ENCODE assay signal across 10 cellular contexts in the genomic region with DNA sequence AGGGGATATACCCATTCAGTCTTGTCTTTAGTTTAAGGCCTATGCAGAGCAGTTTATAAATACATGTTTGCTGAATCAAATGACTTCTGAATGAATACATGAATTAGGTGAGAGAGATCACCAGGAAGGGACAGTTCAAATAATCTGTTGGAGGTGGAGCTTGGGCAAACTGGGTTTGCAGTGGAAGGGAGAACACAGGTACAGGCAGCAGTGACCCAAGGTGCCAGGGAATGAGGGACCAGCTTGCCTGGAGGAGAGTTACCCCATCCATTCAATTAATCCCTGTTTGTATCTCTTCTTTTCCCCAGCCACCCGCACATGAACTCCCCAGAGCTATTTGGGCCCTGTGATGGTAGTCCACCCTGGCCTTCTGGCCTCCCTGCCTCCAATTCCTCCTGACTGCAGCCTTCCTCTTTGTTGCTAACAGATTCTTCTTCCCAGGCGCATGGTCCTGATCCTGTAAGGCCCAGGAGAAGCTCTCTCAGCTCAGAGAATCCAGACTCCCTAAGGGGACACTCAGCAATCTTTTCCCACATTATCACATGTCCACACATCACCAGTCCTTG. TPM values are rescaled to one million over a fixed set of nuclear protein-coding genes. Genes with fewer than 3 reads are reported as not detected.
DNase-seq lines count a peak whose midpoint lies in the region; ATAC-seq and TF ChIP-seq lines count a peak whose summit lies in the region.
"Had no signal": no experiment of that assay in that cellular context is flagged by ENCODE, and none has a peak within 500 bp of the region (broad histone marks: within the 10 kb centered on the region; RNA-seq: fewer than 3 reads in every experiment).

No MANE protein-coding gene starts in this region.

- CTCF ChIA-PET in activated CD4-positive, alpha-beta T cell treated with anti-CD3 and anti-CD28 coated beads, Interleukin-2, amount 10 ng/mL, durations not matched to agents 7 days and 5 days (lab: Charles Lee), result interaction anchor here (0.6 to 1.1 kb wide), 8 partner anchors 11 to 287 kb away, joined by 3 to 7 read pairs (median 3); no protein-coding TSS in a partner anchor

- H3K27me3 ChIP-seq in neutrophil, result no peaks in the 10 kb centered on the region
- H3K27me3 ChIP-seq: hepatocyte, tibial artery had no signal

- no peak for DNase-seq in activated CD4-positive, alpha-beta T cell treated with anti-CD3 and anti-CD28 coated beads, Interleukin-2, amount 10 ng/mL, durations not matched to agents 7 days and 5 days
- no peak for DNase-seq in activated CD4-positive, alpha-beta T cell treated with anti-CD3 and anti-CD28 coated beads, Interleukin-2, amount 50 U/mL, for 48 hours
- DNase-seq in NCI-H1694 treated with DMSO at 0.1 percent for 48 hours (lab: John Stamatoyannopoulos, UW) (no peak), AG08396 (ENCODE audit: low spot score) (no peak)

- peak overlapping the region; percentile 82 for H3K4me3 Mint-ChIP-seq in activated CD4-positive, alpha-beta T cell treated with anti-CD3 and anti-CD28 coated beads, Interleukin-2, amount 10 ng/mL, durations not matched to agents 7 days and 5 days
- H3K4me3 Mint-ChIP-seq in brain, result peak overlapping the region; percentile 44 to 85 (median 69)

- H3K9me3 Mint-ChIP-seq in activated CD4-positive, alpha-beta T cell treated with anti-CD3 and anti-CD28 coated beads, Interleukin-2, amount 10 ng/mL, durations not matched to agents 7 days and 5 days, result peaks cover 11% of the 10 kb centered on the region
- H3K9me3 Mint-ChIP-seq in brain, result peaks cover 4 to 12% (median 7%) of the 10 kb centered on the region in 5 experiments

- POLR2A ChIA-PET in activated CD4-positive, alpha-beta T cell treated with anti-CD3 and anti-CD28 coated beads, Interleukin-2, amount 10 ng/mL, durations not matched to agents 7 days and 5 days (lab: Charles Lee), result interaction anchor here (0.8 kb wide), 1 partner anchor 54 kb away, joined by 3 read pairs; no protein-coding TSS in a partner anchor

- H3K36me3 ChIP-seq in KOPT-K1 (ENCODE audit: insufficient read depth, low read length) (peaks cover 29% of the 10 kb centered on the region), neutrophil (no peaks in the 10 kb centered on the region)
- H3K36me3 ChIP-seq: tibial artery had no signal

- H3K4me3 ChIP-seq in neutrophil (ENCODE audit: low read depth in 1 of 2, low read length in 1 of 2), result peak overlapping the region; percentile 86 to 97
- H3K4me3 ChIP-seq: hepatocyte had no signal

- peak overlapping the region; percentile 82 for H3K27ac Mint-ChIP-seq in activated CD4-positive, alpha-beta T cell treated with anti-CD3 and anti-CD28 coated beads, Interleukin-2, amount 10 ng/mL, durations not matched to agents 7 days and 5 days
- H3K27ac Mint-ChIP-seq in brain, result peak overlapping the region in 3 of 5 experiments; percentile 71 to 74 (median 71)

- H3K4me1 Mint-ChIP-seq in activated CD4-positive, alpha-beta T cell treated with anti-CD3 and anti-CD28 coated beads, Interleukin-2, amount 10 ng/mL, durations not matched to agents 7 days and 5 days, result peaks cover 55% of the 10 kb centered on the region
- H3K4me1 Mint-ChIP-seq in brain, result peaks cover 45% of the 10 kb centered on the region

- no peak for ATAC-seq in HG02870 (IDR thresholded peaks at IDR 0.05; ENCODE audit: unreplicated experiment)

- H3K27me3 Mint-ChIP-seq in activated CD4-positive, alpha-beta T cell treated with anti-CD3 and anti-CD28 coated beads, Interleukin-2, amount 10 ng/mL, durations not matched to agents 7 days and 5 days, result peaks cover 3% of the 10 kb centered on the region
- peaks cover 6% of the 10 kb centered on the region for H3K27me3 Mint-ChIP-seq in brain

- H3K4me1 ChIP-seq in neutrophil (ENCODE audit: control insufficient read depth in 1 of 2, insufficient read depth in 1 of 2, low read depth in 1 of 2, low read length in 1 of 2), result peaks cover 64 to 74% of the 10 kb centered on the region in 2 experiments

- H3K9me3 ChIP-seq in KOPT-K1 (ENCODE audit: insufficient read depth, low read length, poor library complexity, severe bottlenecking) (peaks cover 20% of the 10 kb centered on the region), neutrophil (no peaks in the 10 kb centered on the region)
- H3K9me3 ChIP-seq: tibial artery had no signal

- no peak for TF ChIP-seq CTCF in brain (conservative IDR thresholded peaks at IDR 0.05)
- no peak for TF ChIP-seq CTCF in neutrophil (IDR thresholded peaks at IDR 0.05)

- peak overlapping the region; percentile 97 for H3K27ac ChIP-seq in KOPT-K1 (ENCODE audit: low read depth, low read length, poor library complexity, severe bottlenecking)
- H3K27ac ChIP-seq in neutrophil, result peak overlapping the region; percentile 100

- peaks cover 41% of the 10 kb centered on the region for H3K36me3 Mint-ChIP-seq in activated CD4-positive, alpha-beta T cell treated with anti-CD3 and anti-CD28 coated beads, Interleukin-2, amount 10 ng/mL, durations not matched to agents 7 days and 5 days (ENCODE audit: low read depth)
- H3K36me3 Mint-ChIP-seq in brain, result peaks cover 11% of the 10 kb centered on the region

RNA-seq across cellular contexts. Expression of a gene that starts 1.8 kb away (rescaled TPM):
- total RNA-seq in activated CD4-positive, alpha-beta T cell treated with anti-CD3 and anti-CD28 coated beads, Interleukin-2, amount 10 ng/mL, durations not matched to agents 7 days and 5 days, result 10 to 100 TPM; 22.5 to 29.2 TPM
- polyA plus RNA-seq in brain (ENCODE audit: insufficient read depth, low read depth, low replicate concordance), result 1.1 TPM
